Comparison of ENCODE assay signal across 10 cellular contexts in the genomic region with DNA sequence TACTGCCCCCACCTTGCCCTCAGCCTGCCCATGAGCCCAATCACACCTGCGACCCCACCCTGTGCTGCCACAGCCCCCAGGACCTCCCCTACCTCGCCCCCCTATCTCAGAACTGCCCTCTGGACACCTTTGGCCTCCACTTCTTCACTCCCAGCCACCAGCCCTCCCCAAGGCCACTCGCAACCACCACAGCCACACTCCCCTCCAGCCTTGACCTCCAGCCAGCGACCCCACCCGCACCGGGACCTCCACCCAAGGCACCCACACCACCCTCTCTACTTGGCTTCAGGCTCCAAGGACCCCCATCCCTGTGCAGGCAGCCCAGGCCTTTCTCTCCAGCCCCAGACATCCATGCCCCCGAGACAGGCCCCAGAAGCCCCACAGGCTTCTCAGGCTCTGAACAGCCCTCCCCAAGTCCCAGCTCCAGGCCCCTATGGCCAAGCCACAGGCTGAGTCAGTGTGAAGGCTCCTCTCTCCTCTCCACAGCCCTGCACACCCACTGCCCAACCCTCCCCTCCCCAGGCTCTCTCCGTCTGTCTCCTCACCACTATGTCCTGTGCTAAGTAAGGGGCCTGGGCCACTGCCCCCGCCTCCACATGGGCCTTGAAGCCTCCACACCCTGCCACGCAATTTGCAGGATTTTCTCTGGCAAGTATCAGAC. TPM values are rescaled to one million over a fixed set of nuclear protein-coding genes. Genes with fewer than 3 reads are reported as not detected.
DNase-seq lines count a peak whose midpoint lies in the region; ATAC-seq, FAIRE-seq and TF ChIP-seq lines count a peak whose summit lies in the region.
"Had no signal": no experiment of that assay in that cellular context is flagged by ENCODE, and none has a peak within 500 bp of the region (broad histone marks: within the 10 kb centered on the region; RNA-seq: fewer than 3 reads in every experiment).

No MANE protein-coding gene starts in this region.

- no peak for FAIRE-seq in HepG2 (lab: Jason Lieb, UNC)

- no peak for TF ChIP-seq RAD21 in HepG2 (CRISPR knock-in tag; IDR thresholded peaks at IDR 0.05)

- H3K9ac ChIP-seq in HepG2 (ENCODE audit: insufficient read depth, low read depth, low read length): no peak overlapping the region
- H3K9ac ChIP-seq: parathyroid adenoma had no signal

- peak; percentile 6; the same call in 2 of the 3 replicates for ATAC-seq in HepG2
- ATAC-seq in right lobe of liver: no peak
- ATAC-seq in upper lobe of left lung (ENCODE audit: low FRiP score in 2 of 2): peak in 1 of 2 donors; percentile 34
- no peak for ATAC-seq in HG03025 (IDR thresholded peaks at IDR 0.05; ENCODE audit: low FRiP score, unreplicated experiment)

- H4K20me1 ChIP-seq in HepG2 (ENCODE audit: insufficient read depth, low read length): no peaks in the 10 kb centered on the region

- no peaks in the 10 kb centered on the region for H3K79me2 ChIP-seq in HepG2 (ENCODE audit: insufficient read depth, low read length)
- H3K79me2 ChIP-seq: parathyroid adenoma had no signal

- TF ChIP-seq EP300 in HepG2 (IDR thresholded peaks at IDR 0.05; ENCODE audit: low read depth in 2 of 2, low read length in 2 of 2) (no peak), HepG2 (CRISPR knock-in tag; IDR thresholded peaks at IDR 0.05; ENCODE audit: borderline replicate concordance) (no peak), upper lobe of left lung (IDR thresholded peaks at IDR 0.05) (no peak)

- TF ChIP-seq CTCF in HepG2 (CRISPR knock-in tag; IDR thresholded peaks at IDR 0.05): no peak
- no peak for TF ChIP-seq CTCF in right lobe of liver (IDR thresholded peaks at IDR 0.05)
- no peak for TF ChIP-seq CTCF in coronary artery (IDR thresholded peaks at IDR 0.05)
- TF ChIP-seq CTCF in upper lobe of left lung (IDR thresholded peaks at IDR 0.05): no peak

- H3K4me3 ChIP-seq in HepG2 (replicated peaks in 1 of 3; ENCODE audit: insufficient read depth in 1 of 3, low read depth in 2 of 3, low read length in 3 of 3): peak overlapping the region in 1 of 3 experiments; percentile 44; a peak in 1 of 6 replicates
- H3K4me3 ChIP-seq in right lobe of liver: no peak overlapping the region
- peak overlapping the region; percentile 79 for H3K4me3 ChIP-seq in coronary artery
- H3K4me3 ChIP-seq in upper lobe of left lung: peak overlapping the region in 3 of 4 donors; percentile 54 to 71 (median 70)

- DNase-seq in HepG2 (ENCODE audit: low spot score): no peak
- no peak for DNase-seq in right lobe of liver
- DNase-seq in coronary artery (ENCODE audit: low spot score): no peak
- DNase-seq in myocyte (ENCODE audit: low read depth): peak; percentile 93
- DNase-seq in upper lobe of left lung: no peak
- DNase-seq in HuH-7 (ENCODE audit: low spot score): no peak
- no peak for DNase-seq in activated gamma-delta T cell (lab: John Stamatoyannopoulos, UW)
- DNase-seq: activated CD4-positive, CD25-positive, alpha-beta regulatory T cell treated with anti-CD3 and anti-CD28 coated beads, Interleukin-2, amount 50 U/mL, for 72 hours had no signal

- no peak for TF ChIP-seq POLR2A in HepG2 (IDR thresholded peaks at IDR 0.05; ENCODE audit: insufficient read depth in 1 of 2, low read depth in 2 of 2, low read length in 2 of 2)
- no peak for TF ChIP-seq POLR2A in right lobe of liver (IDR thresholded peaks at IDR 0.05)
- TF ChIP-seq POLR2A in upper lobe of left lung (IDR thresholded peaks at IDR 0.05): no peak

- H3K27me3 ChIP-seq in HepG2 (ENCODE audit: control insufficient read depth in 1 of 2, insufficient read depth in 2 of 2, low read length in 2 of 2) (no peaks in the 10 kb centered on the region), right lobe of liver (no peaks in the 10 kb centered on the region), upper lobe of left lung (no peaks in the 10 kb centered on the region)

- no peak overlapping the region for H2AFZ ChIP-seq in HepG2 (ENCODE audit: low read length)
- H2AFZ ChIP-seq: parathyroid adenoma had no signal

- 72% methylated on average over 10 of the region's 10 CpGs for WGBS in HepG2 (ENCODE audit: low lambda C conversion rate)
- 85% methylated on average over 7 of the region's 10 CpGs for WGBS in right lobe of liver (ENCODE audit: insufficient coverage, low coverage, low lambda C conversion rate, missing lambda C conversion rate)
- 80 to 81% methylated on average over 10 of the region's 10 CpGs for WGBS in upper lobe of left lung, 2 donors

- POLR2A ChIA-PET in HepG2 (lab: Yijun Ruan, JAX): interaction anchor here (2.1 kb wide), 1 partner anchor 22 kb away, joined by 11 read pairs; no protein-coding TSS in a partner anchor

- in situ Hi-C loops in HepG2 (cut with HindIII; ENCODE audit: extremely low pct_ligation_motif_present, low pct_unique_long_range_greater_than_20kb): no loop called here

- H3K36me3 ChIP-seq in HepG2 (replicated peaks in 1 of 2; ENCODE audit: control insufficient read depth in 1 of 2, insufficient read depth in 2 of 2, low read length in 2 of 2) (no peaks in the 10 kb centered on the region; a peak in 1 of 5 replicates), right lobe of liver (peaks cover 0 to 5% (median 0%) of the 10 kb centered on the region in 4 donors), upper lobe of left lung (peaks cover 5 to 30% (median 22%) of the 10 kb centered on the region in 4 donors)

- H3K4me1 ChIP-seq in HepG2 (ENCODE audit: insufficient read depth, low read length): peaks cover 34% of the 10 kb centered on the region
- peaks cover 0 to 29% (median 14%) of the 10 kb centered on the region in 4 donors for H3K4me1 ChIP-seq in right lobe of liver
- peaks cover 45 to 56% (median 51%) of the 10 kb centered on the region in 4 donors for H3K4me1 ChIP-seq in upper lobe of left lung
- H3K4me1 ChIP-seq: parathyroid adenoma had no signal

- H3K4me2 ChIP-seq in HepG2 (ENCODE audit: low read depth, low read length): peak overlapping the region; percentile 87; the same call in 1 of the 2 replicates

- no peaks in the 10 kb centered on the region for H3K9me3 ChIP-seq in HepG2 (ENCODE audit: low read length)
- no peaks in the 10 kb centered on the region for H3K9me3 ChIP-seq in right lobe of liver
- no peaks in the 10 kb centered on the region for H3K9me3 ChIP-seq in upper lobe of left lung

- no peak overlapping the region for H3K27ac ChIP-seq in HepG2 (ENCODE audit: extremely low read length, insufficient read depth, low read length)
- no peak overlapping the region for H3K27ac ChIP-seq in right lobe of liver
- H3K27ac ChIP-seq in coronary artery: peak overlapping the region; percentile 73 to 93
- peak overlapping the region; percentile 73 to 88 (median 82) for H3K27ac ChIP-seq in upper lobe of left lung
- H3K27ac ChIP-seq: parathyroid adenoma had no signal

- intact Hi-C loops in HepG2 (cut with micrococcal nuclease; ENCODE audit: unreplicated experiment) (no loop called here), right lobe of liver (cut with DNase I) (loop anchor here (10.0 kb wide), 2 partner anchors 61 to 141 kb away; a partner anchor contains a TSS)

- CTCF ChIA-PET in HepG2 (lab: Yijun Ruan, JAX; ENCODE audit: low intra/inter-chr PET ratio, low total read pairs): no interaction called here

- BruUV-seq in HepG2 (replicated peaks; lab: Mats Ljungman, UMichigan): no TSS peak

RNA-seq across cellular contexts. Expression of a gene that starts 2.0 kb away (rescaled TPM):
- total RNA-seq in HepG2 (2016; rRNA removed; fragmentation: Illumina TruSeq; extraction: Trizol): 25.7 and 32.8 TPM in 2 replicates
- 12.5 and 17.4 TPM in 2 replicates for total RNA-seq in HepG2 (2016; cell fraction: cytosol; rRNA removed; fragmentation: Illumina TruSeq; extraction: Trizol; ENCODE audit: low read depth)
- total RNA-seq in HepG2 (2016; cell fraction: insoluble cytoplasmic fraction; rRNA removed; fragmentation: Illumina TruSeq; extraction: Trizol): 27.8 and 33.7 TPM in 2 replicates
- 18.2 and 19.8 TPM in 2 replicates for total RNA-seq in HepG2 (2016; cell fraction: membrane; rRNA removed; fragmentation: Illumina TruSeq; extraction: Trizol)
- total RNA-seq in HepG2 (2016; cell fraction: nucleus; rRNA removed; fragmentation: Illumina TruSeq; extraction: Trizol): 13.7 and 15.3 TPM in 2 replicates
- polyA plus RNA-seq in HepG2 (2011; rRNA removed): 19.1 and 28.5 TPM in 2 replicates
- polyA plus RNA-seq in HepG2 (2011; cell fraction: cytosol; rRNA removed): 29.9 and 38.0 TPM in 2 replicates
- 34.1 and 55.6 TPM in 2 replicates for polyA plus RNA-seq in HepG2 (2011; cell fraction: nucleus; rRNA removed)
- polyA plus RNA-seq in HepG2 (2012): 17.5 and 23.3 TPM in 2 replicates
- 28.9 and 48.9 TPM in 2 replicates for polyA plus RNA-seq in HepG2 (2016; cell fraction: cytosol; fragmentation: Illumina TruSeq; extraction: Trizol; ENCODE audit: low read depth)
- 44.7 and 50.7 TPM in 2 replicates for polyA plus RNA-seq in HepG2 (2016; cell fraction: insoluble cytoplasmic fraction; fragmentation: Illumina TruSeq; extraction: Trizol; ENCODE audit: low read depth)
- 31.6 and 41.6 TPM in 2 replicates for polyA plus RNA-seq in HepG2 (2016; cell fraction: membrane; fragmentation: Illumina TruSeq; extraction: Trizol; ENCODE audit: low read depth)
- 39.2 and 40.7 TPM in 2 replicates for polyA plus RNA-seq in HepG2 (2016; cell fraction: nucleus; fragmentation: Illumina TruSeq; extraction: Trizol; ENCODE audit: insufficient read depth, low read depth)
- polyA minus RNA-seq in HepG2 (2011; rRNA and poly(A)+ RNA removed; ENCODE audit: low replicate concordance): 3.6 and 45.8 TPM in 2 replicates
- 3.8 and 5.4 TPM in 2 replicates for polyA minus RNA-seq in HepG2 (2011; cell fraction: cytosol; rRNA and poly(A)+ RNA removed)
- 1.7 and 4.1 TPM in 2 replicates for polyA minus RNA-seq in HepG2 (2011; cell fraction: nucleus; rRNA and poly(A)+ RNA removed)
- total RNA-seq in right lobe of liver: 10 to 100 TPM; 31.4 to 78.6 (median 51.7) TPM
- 611 and 777 TPM in 2 replicates for total RNA-seq in myocyte
- 432 TPM for polyA plus RNA-seq in myocyte (2012)
- total RNA-seq in upper lobe of left lung: 100 to 1,000 TPM; 106 to 239 (median 161) TPM

RNA-seq across cellular contexts. Expression of a gene that starts 21.0 kb away (rescaled TPM):
- total RNA-seq in HepG2 (2016; rRNA removed; fragmentation: Illumina TruSeq; extraction: Trizol) (0.02 TPM in 1 of 2 replicates, not detected in the other), right lobe of liver (10 to 100 TPM; 27.4 to 90.1 (median 54.1) TPM), myocyte (10.5 and 12.5 TPM in 2 replicates), upper lobe of left lung (100 to 1,000 TPM in 4 of 6 donors, 10 to 100 TPM in 2; 45.7 to 378 (median 178) TPM)
- total RNA-seq in HepG2 (2016; cell fraction: cytosol; rRNA removed; fragmentation: Illumina TruSeq; extraction: Trizol; ENCODE audit: low read depth): not detected in 2 replicates
- 0.07 and 0.17 TPM in 2 replicates for total RNA-seq in HepG2 (2016; cell fraction: insoluble cytoplasmic fraction; rRNA removed; fragmentation: Illumina TruSeq; extraction: Trizol)
- total RNA-seq in HepG2 (2016; cell fraction: membrane; rRNA removed; fragmentation: Illumina TruSeq; extraction: Trizol): 0.07 and 0.22 TPM in 2 replicates
- 0.25 TPM in 1 of 2 replicates, not detected in the other for total RNA-seq in HepG2 (2016; cell fraction: nucleus; rRNA removed; fragmentation: Illumina TruSeq; extraction: Trizol)
- polyA plus RNA-seq in HepG2 (2011; rRNA removed): 1.1 and 1.4 TPM in 2 replicates
- 0.82 and 1.1 TPM in 2 replicates for polyA plus RNA-seq in HepG2 (2011; cell fraction: cytosol; rRNA removed)
- polyA plus RNA-seq in HepG2 (2011; cell fraction: nucleus; rRNA removed): 2.1 and 2.3 TPM in 2 replicates
- 1.4 and 1.5 TPM in 2 replicates for polyA plus RNA-seq in HepG2 (2012)
- not detected in 2 replicates for polyA plus RNA-seq in HepG2 (2016; cell fraction: cytosol; fragmentation: Illumina TruSeq; extraction: Trizol; ENCODE audit: low read depth)
- polyA plus RNA-seq in HepG2 (2016; cell fraction: insoluble cytoplasmic fraction; fragmentation: Illumina TruSeq; extraction: Trizol; ENCODE audit: low read depth): 0.08 TPM in 1 of 2 replicates, not detected in the other
- polyA plus RNA-seq in HepG2 (2016; cell fraction: membrane; fragmentation: Illumina TruSeq; extraction: Trizol; ENCODE audit: low read depth): 0.06 and 0.13 TPM in 2 replicates
- polyA plus RNA-seq in HepG2 (2016; cell fraction: nucleus; fragmentation: Illumina TruSeq; extraction: Trizol; ENCODE audit: insufficient read depth, low read depth): 0.20 and 0.22 TPM in 2 replicates
- polyA minus RNA-seq in HepG2 (2011; rRNA and poly(A)+ RNA removed; ENCODE audit: low replicate concordance): 1.2 and 26.5 TPM in 2 replicates
- 0.30 and 0.62 TPM in 2 replicates for polyA minus RNA-seq in HepG2 (2011; cell fraction: cytosol; rRNA and poly(A)+ RNA removed)
- polyA minus RNA-seq in HepG2 (2011; cell fraction: nucleus; rRNA and poly(A)+ RNA removed): 0.75 and 0.90 TPM in 2 replicates
- polyA plus RNA-seq in myocyte (2012): 57.1 TPM

RNA-seq across cellular contexts. Expression of a gene that starts 24.0 kb away (rescaled TPM):
- 16.7 and 18.5 TPM in 2 replicates for total RNA-seq in HepG2 (2016; rRNA removed; fragmentation: Illumina TruSeq; extraction: Trizol)
- total RNA-seq in HepG2 (2016; cell fraction: cytosol; rRNA removed; fragmentation: Illumina TruSeq; extraction: Trizol; ENCODE audit: low read depth): 13.5 and 13.9 TPM in 2 replicates
- total RNA-seq in HepG2 (2016; cell fraction: insoluble cytoplasmic fraction; rRNA removed; fragmentation: Illumina TruSeq; extraction: Trizol): 11.7 and 18.2 TPM in 2 replicates
- 42.0 and 46.1 TPM in 2 replicates for total RNA-seq in HepG2 (2016; cell fraction: membrane; rRNA removed; fragmentation: Illumina TruSeq; extraction: Trizol)
- total RNA-seq in HepG2 (2016; cell fraction: nucleus; rRNA removed; fragmentation: Illumina TruSeq; extraction: Trizol): 13.4 and 15.1 TPM in 2 replicates
- 65.4 and 103 TPM in 2 replicates for polyA plus RNA-seq in HepG2 (2011; rRNA removed)
- polyA plus RNA-seq in HepG2 (2011; cell fraction: cytosol; rRNA removed): 63.0 and 69.3 TPM in 2 replicates
- polyA plus RNA-seq in HepG2 (2011; cell fraction: nucleus; rRNA removed): 134 and 138 TPM in 2 replicates
- 36.1 and 53.0 TPM in 2 replicates for polyA plus RNA-seq in HepG2 (2012)
- 33.4 and 37.1 TPM in 2 replicates for polyA plus RNA-seq in HepG2 (2016; cell fraction: cytosol; fragmentation: Illumina TruSeq; extraction: Trizol; ENCODE audit: low read depth)
- 18.0 and 19.3 TPM in 2 replicates for polyA plus RNA-seq in HepG2 (2016; cell fraction: insoluble cytoplasmic fraction; fragmentation: Illumina TruSeq; extraction: Trizol; ENCODE audit: low read depth)
- 54.8 and 59.0 TPM in 2 replicates for polyA plus RNA-seq in HepG2 (2016; cell fraction: membrane; fragmentation: Illumina TruSeq; extraction: Trizol; ENCODE audit: low read depth)
- polyA plus RNA-seq in HepG2 (2016; cell fraction: nucleus; fragmentation: Illumina TruSeq; extraction: Trizol; ENCODE audit: insufficient read depth, low read depth): 32.9 and 35.5 TPM in 2 replicates
- polyA minus RNA-seq in HepG2 (2011; rRNA and poly(A)+ RNA removed; ENCODE audit: low replicate concordance): 41.6 and 91.9 TPM in 2 replicates
- polyA minus RNA-seq in HepG2 (2011; cell fraction: cytosol; rRNA and poly(A)+ RNA removed): 15.4 and 21.1 TPM in 2 replicates
- polyA minus RNA-seq in HepG2 (2011; cell fraction: nucleus; rRNA and poly(A)+ RNA removed): 22.4 and 22.6 TPM in 2 replicates
- 10 to 100 TPM; 22.5 to 40.3 (median 29.8) TPM for total RNA-seq in right lobe of liver
- total RNA-seq in myocyte: 111 and 121 TPM in 2 replicates
- polyA plus RNA-seq in myocyte (2012): 98.1 TPM
- total RNA-seq in upper lobe of left lung: 100 to 1,000 TPM in 1 of 6 donors, 10 to 100 TPM in 5; 67.3 to 117 (median 85.2) TPM

RNA-seq across cellular contexts. Expression of a gene that starts 41.4 kb away (rescaled TPM):
- total RNA-seq in HepG2 (2016; rRNA removed; fragmentation: Illumina TruSeq; extraction: Trizol) (14.8 and 18.8 TPM in 2 replicates), right lobe of liver (10 to 100 TPM in 3 of 6 experiments, 1 to 10 TPM in 3; 3.2 to 23.8 (median 11.2) TPM), myocyte (114 and 195 TPM in 2 replicates), upper lobe of left lung (100 to 1,000 TPM in 1 of 6 donors, 10 to 100 TPM in 5; 41.3 to 105 (median 56.2) TPM)
- 35.6 and 43.0 TPM in 2 replicates for total RNA-seq in HepG2 (2016; cell fraction: cytosol; rRNA removed; fragmentation: Illumina TruSeq; extraction: Trizol; ENCODE audit: low read depth)
- total RNA-seq in HepG2 (2016; cell fraction: insoluble cytoplasmic fraction; rRNA removed; fragmentation: Illumina TruSeq; extraction: Trizol): 13.0 and 19.7 TPM in 2 replicates
- 47.7 and 65.6 TPM in 2 replicates for total RNA-seq in HepG2 (2016; cell fraction: membrane; rRNA removed; fragmentation: Illumina TruSeq; extraction: Trizol)
- 12.8 and 17.5 TPM in 2 replicates for total RNA-seq in HepG2 (2016; cell fraction: nucleus; rRNA removed; fragmentation: Illumina TruSeq; extraction: Trizol)
- 27.7 and 36.4 TPM in 2 replicates for polyA plus RNA-seq in HepG2 (2011; rRNA removed)
- 26.2 and 47.9 TPM in 2 replicates for polyA plus RNA-seq in HepG2 (2011; cell fraction: cytosol; rRNA removed)
- 41.2 and 43.3 TPM in 2 replicates for polyA plus RNA-seq in HepG2 (2011; cell fraction: nucleus; rRNA removed)
- polyA plus RNA-seq in HepG2 (2012): 14.8 and 21.6 TPM in 2 replicates
- polyA plus RNA-seq in HepG2 (2016; cell fraction: cytosol; fragmentation: Illumina TruSeq; extraction: Trizol; ENCODE audit: low read depth): 55.5 and 75.3 TPM in 2 replicates
- 20.6 and 23.9 TPM in 2 replicates for polyA plus RNA-seq in HepG2 (2016; cell fraction: insoluble cytoplasmic fraction; fragmentation: Illumina TruSeq; extraction: Trizol; ENCODE audit: low read depth)
- 69.4 and 78.8 TPM in 2 replicates for polyA plus RNA-seq in HepG2 (2016; cell fraction: membrane; fragmentation: Illumina TruSeq; extraction: Trizol; ENCODE audit: low read depth)
- polyA plus RNA-seq in HepG2 (2016; cell fraction: nucleus; fragmentation: Illumina TruSeq; extraction: Trizol; ENCODE audit: insufficient read depth, low read depth): 25.2 and 32.3 TPM in 2 replicates
- 74.4 and 118 TPM in 2 replicates for polyA minus RNA-seq in HepG2 (2011; rRNA and poly(A)+ RNA removed; ENCODE audit: low replicate concordance)
- polyA minus RNA-seq in HepG2 (2011; cell fraction: cytosol; rRNA and poly(A)+ RNA removed): 40.0 and 42.1 TPM in 2 replicates
- 15.6 and 17.8 TPM in 2 replicates for polyA minus RNA-seq in HepG2 (2011; cell fraction: nucleus; rRNA and poly(A)+ RNA removed)
- 32.8 TPM for polyA plus RNA-seq in myocyte (2012)

RNA-seq across cellular contexts. Expression of a gene that starts 55.1 kb away (rescaled TPM):
- total RNA-seq in HepG2 (2016; rRNA removed; fragmentation: Illumina TruSeq; extraction: Trizol): 0.20 TPM in 1 of 2 replicates, not detected in the other
- total RNA-seq in HepG2 (2016; cell fraction: cytosol; rRNA removed; fragmentation: Illumina TruSeq; extraction: Trizol; ENCODE audit: low read depth): 0.51 TPM in 1 of 2 replicates, not detected in the other
- 0.15 TPM in 1 of 2 replicates, not detected in the other for total RNA-seq in HepG2 (2016; cell fraction: insoluble cytoplasmic fraction; rRNA removed; fragmentation: Illumina TruSeq; extraction: Trizol)
- total RNA-seq in HepG2 (2016; cell fraction: membrane; rRNA removed; fragmentation: Illumina TruSeq; extraction: Trizol): not detected in 2 replicates
- 0.56 TPM in 1 of 2 replicates, not detected in the other for total RNA-seq in HepG2 (2016; cell fraction: nucleus; rRNA removed; fragmentation: Illumina TruSeq; extraction: Trizol)
- polyA plus RNA-seq in HepG2 (2011; rRNA removed): 0.44 and 0.49 TPM in 2 replicates
- polyA plus RNA-seq in HepG2 (2011; cell fraction: cytosol; rRNA removed): 0.17 and 0.32 TPM in 2 replicates
- 5.3 and 9.9 TPM in 2 replicates for polyA plus RNA-seq in HepG2 (2011; cell fraction: nucleus; rRNA removed)
- 0.32 and 0.67 TPM in 2 replicates for polyA plus RNA-seq in HepG2 (2012)
- polyA plus RNA-seq in HepG2 (2016; cell fraction: cytosol; fragmentation: Illumina TruSeq; extraction: Trizol; ENCODE audit: low read depth): 0.24 TPM in 1 of 2 replicates, not detected in the other
- polyA plus RNA-seq in HepG2 (2016; cell fraction: insoluble cytoplasmic fraction; fragmentation: Illumina TruSeq; extraction: Trizol; ENCODE audit: low read depth): not detected in 2 replicates
- not detected in 2 replicates for polyA plus RNA-seq in HepG2 (2016; cell fraction: membrane; fragmentation: Illumina TruSeq; extraction: Trizol; ENCODE audit: low read depth)
- 1.1 TPM in 1 of 2 replicates, not detected in the other for polyA plus RNA-seq in HepG2 (2016; cell fraction: nucleus; fragmentation: Illumina TruSeq; extraction: Trizol; ENCODE audit: insufficient read depth, low read depth)
- polyA minus RNA-seq in HepG2 (2011; rRNA and poly(A)+ RNA removed; ENCODE audit: low replicate concordance): 0.72 and 1.4 TPM in 2 replicates
- polyA minus RNA-seq in HepG2 (2011; cell fraction: cytosol; rRNA and poly(A)+ RNA removed): 0.88 TPM in 1 of 2 replicates, not detected in the other
- polyA minus RNA-seq in HepG2 (2011; cell fraction: nucleus; rRNA and poly(A)+ RNA removed): 1.3 and 2.2 TPM in 2 replicates
- under 1 TPM in 3 of 6 experiments, not detected in 3; 0.58 to 0.81 (median 0.70) TPM for total RNA-seq in right lobe of liver
- total RNA-seq in myocyte: 0.36 and 1.5 TPM in 2 replicates
- 0.87 TPM for polyA plus RNA-seq in myocyte (2012)
- 10 to 100 TPM in 3 of 6 donors, 1 to 10 TPM in 3; 4.1 to 38.8 (median 10.0) TPM for total RNA-seq in upper lobe of left lung

Comparison
In these comparisons a context has a peak if more than half of its experiments do, and no peak if none do; other contexts are left out.
1. H3K27ac ChIP-seq: peak in coronary artery (2 of 2) and upper lobe of left lung (4 of 4); none in HepG2 (single experiment) and right lobe of liver (0 of 3).
2. H3K4me3 ChIP-seq: peak in coronary artery (single experiment) and upper lobe of left lung (3 of 4); none in right lobe of liver (0 of 3).